In genomic region chr2:178478442-178479274, GRCh38 we compare ENCODE assay signal across 8 cellular contexts.
A peak's percentile ranks its signal among the peaks of the same experiment; 100 is the strongest.
DNase-seq lines count a peak whose midpoint lies in the region; ATAC-seq and TF ChIP-seq lines count a peak whose summit lies in the region.

FKBP7 (minus strand) TSS chr2:178478600; CDS start chr2:178478499, 101 bp downstream.

- peak; percentile 79 for TF ChIP-seq POLR2A in GM15510 (IDR thresholded peaks at IDR 0.05; ENCODE audit: borderline replicate concordance, extremely low read depth, insufficient read length)

- H3K4me3 ChIP-seq in astrocyte of the cerebellum (ENCODE audit: low read depth, low read length) = peak within 1 kb of the TSS; percentile 69
- peak within 1 kb of the TSS; percentile 82 for H3K4me3 ChIP-seq in retinal pigment epithelial cell (ENCODE audit: low read length)

- DNase-seq in NCI-H2029 (lab: John Stamatoyannopoulos, UW) (peak; percentile 77), T-helper 9 cell (peak; percentile 85), astrocyte of the cerebellum (ENCODE audit: low read depth) (peak; percentile 51), hippocampal formation (lab: John Stamatoyannopoulos, UW) (peak; percentile 86 to 90), retinal pigment epithelial cell (ENCODE audit: low read depth) (peak; percentile 43)

- in situ Hi-C loops in astrocyte of the cerebellum (cut with HindIII; ENCODE audit: low sequenced_read_pairs) = no loop called here

- ATAC-seq in HG02938 (IDR thresholded peaks at IDR 0.05; ENCODE audit: unreplicated experiment) = peak; percentile 47
- no peak for ATAC-seq in HG03469 (IDR thresholded peaks at IDR 0.05; ENCODE audit: unreplicated experiment)

- TF ChIP-seq CTCF in astrocyte of the cerebellum (IDR thresholded peaks at IDR 0.05; ENCODE audit: low read depth, low read length, missing control alignments) (peak; percentile 67), retinal pigment epithelial cell (conservative IDR thresholded peaks at IDR 0.05; ENCODE audit: low read depth, low read length) (peak; percentile 69)
